ENCODE assay signal across 8 cellular contexts in the genomic region with DNA sequence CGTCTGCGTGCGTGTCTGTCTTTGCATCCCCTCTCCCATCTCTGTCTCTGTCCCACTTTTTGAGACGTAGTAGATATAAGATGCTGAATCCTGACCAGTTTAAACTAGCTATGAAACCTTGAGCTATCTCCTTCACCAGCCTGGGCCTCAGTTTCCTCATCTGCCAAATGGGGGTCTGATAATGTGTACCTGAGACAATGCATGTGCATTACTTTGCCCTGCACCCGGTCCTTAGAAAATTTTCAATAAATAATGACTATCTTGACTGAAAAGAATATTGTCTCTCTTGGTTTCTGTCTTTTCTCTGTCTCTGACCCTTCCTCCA. TPM values are rescaled to one million over a fixed set of nuclear protein-coding genes. Genes with fewer than 3 reads are reported as not detected.
DNase-seq lines count a peak whose midpoint lies in the region; ATAC-seq and TF ChIP-seq lines count a peak whose summit lies in the region.

No MANE protein-coding gene starts in this region.

- peak overlapping the region; percentile 79 for H3K4me2 ChIP-seq in IMR-90 (ENCODE audit: low read depth, low read length)

- peaks cover 9% of the 10 kb centered on the region for H3K4me1 Mint-ChIP-seq in central memory CD8-positive, alpha-beta T cell

- peak overlapping the region; percentile 84 for H2AK9ac ChIP-seq in IMR-90 (replicated peaks; ENCODE audit: low read depth, low read length, poor library complexity)

- dilution Hi-C loops in IMR-90 (cut with HindIII; ENCODE audit: low sequenced_read_pairs, unreplicated experiment), result no loop called here

- H4K91ac ChIP-seq in IMR-90 (ENCODE audit: insufficient read depth, low read depth, low read length), result 0 out of 2 replicates have a peak overlapping the region, but pooled peaks have one; percentile 5

- no peak overlapping the region for H2BK120ac ChIP-seq in IMR-90 (ENCODE audit: low read depth, low read length)

- H2BK15ac ChIP-seq in IMR-90 (ENCODE audit: low read depth, low read length), result no peak overlapping the region

- H3K9ac ChIP-seq in IMR-90 (ENCODE audit: low read depth, low read length), result peak overlapping the region; percentile 55
- H3K9ac ChIP-seq in muscle layer of colon (ENCODE audit: low read length), result peak overlapping the region; percentile 9

- H2AK5ac ChIP-seq in IMR-90 (ENCODE audit: low read depth, low read length), result no peak overlapping the region

- H3K36me3 Mint-ChIP-seq in central memory CD8-positive, alpha-beta T cell (ENCODE audit: insufficient read depth), result peaks cover 7% of the 10 kb centered on the region

- H3K4me3 ChIP-seq in IMR-90 (ENCODE audit: insufficient read depth, low read depth, low read length), result peak overlapping the region; percentile 55
- H3K4me3 ChIP-seq in muscle layer of colon (ENCODE audit: low read depth in 1 of 2, low read length in 2 of 2), result peak overlapping the region; percentile 65 to 67

- H3K9me3 ChIP-seq in IMR-90 (ENCODE audit: control insufficient read depth, insufficient read depth, low read length), result no peaks in the 10 kb centered on the region
- H3K9me3 ChIP-seq in muscle layer of colon (ENCODE audit: low read length), result no peaks in the 10 kb centered on the region

- no TSS peak for BruUV-seq in IMR-90 (replicated peaks; lab: Mats Ljungman, UMichigan)

- H3K36me3 ChIP-seq in IMR-90 (ENCODE audit: control insufficient read depth, insufficient read depth, low read length), result no peaks in the 10 kb centered on the region
- no peaks in the 10 kb centered on the region for H3K36me3 ChIP-seq in muscle layer of colon (ENCODE audit: insufficient read depth, low read length)

- no peak overlapping the region for H3K56ac ChIP-seq in IMR-90 (ENCODE audit: extremely low read depth, insufficient read depth, low read length)

- peak overlapping the region; percentile 93 for H3K27ac ChIP-seq in 22Rv1
- H3K27ac ChIP-seq in IMR-90 (ENCODE audit: insufficient read depth, low read length), result peak overlapping the region; percentile 45
- H3K27ac ChIP-seq in muscle layer of colon (ENCODE audit: low read depth, low read length), result peak overlapping the region; percentile 76

- no peak overlapping the region for H4K5ac ChIP-seq in IMR-90 (ENCODE audit: low read depth, low read length)

- TF ChIP-seq POLR2A in IMR-90 (IDR thresholded peaks at IDR 0.05; ENCODE audit: low read depth, low read length), result no peak

- intact Hi-C loops in IMR-90 (cut with micrococcal nuclease), result loop anchor here (5.0 kb wide), 1 partner anchor 128 kb away; no protein-coding TSS in a partner anchor

- CTCF ChIA-PET in IMR-90 (lab: Yijun Ruan, JAX), result no interaction called here

- peak overlapping the region; percentile 71; the same call in 1 of the 2 replicates for H3K23ac ChIP-seq in IMR-90 (ENCODE audit: low read depth, low read length)

- H3K27me3 ChIP-seq in IMR-90 (ENCODE audit: control insufficient read depth, insufficient read depth, low read length) (peaks cover 3% of the 10 kb centered on the region; the same call in 1 of the 2 replicates), muscle layer of colon (ENCODE audit: control insufficient read depth in 1 of 2, insufficient read depth in 2 of 2, low read length in 2 of 2) (no peaks in the 10 kb centered on the region)

- H3K9me3 Mint-ChIP-seq in central memory CD8-positive, alpha-beta T cell, result no peaks in the 10 kb centered on the region

- H3K4me1 ChIP-seq in IMR-90 (ENCODE audit: control insufficient read depth, insufficient read depth, low read length) (no peaks in the 10 kb centered on the region), muscle layer of colon (ENCODE audit: insufficient read depth, low read length) (peaks cover 7% of the 10 kb centered on the region)

- H2BK5ac ChIP-seq in IMR-90 (ENCODE audit: low read depth, low read length, poor library complexity, severe bottlenecking), result peak overlapping the region; percentile 47

- no peak for TF ChIP-seq RAD21 in IMR-90 (IDR thresholded peaks at IDR 0.05; ENCODE audit: low read length)

- no peaks in the 10 kb centered on the region for H3K9me1 ChIP-seq in IMR-90 (ENCODE audit: insufficient read depth, low read length)

- H3K27ac Mint-ChIP-seq in central memory CD8-positive, alpha-beta T cell (ENCODE audit: low read depth), result peak overlapping the region; percentile 86

- POLR2A ChIA-PET in IMR-90 (lab: Charles Lee; ENCODE audit: unreplicated experiment), result no interaction called here

- in situ Hi-C loops in IMR-90 (cut with MboI; ENCODE audit: low sequenced_read_pairs), result no loop called here

- peak overlapping the region; percentile 25 for H3K4ac ChIP-seq in IMR-90 (ENCODE audit: low read depth, low read length)

- H3K27me3 Mint-ChIP-seq in central memory CD8-positive, alpha-beta T cell, result no peaks in the 10 kb centered on the region

- TF ChIP-seq CTCF in 22Rv1 (IDR thresholded peaks at IDR 0.05), result no peak
- TF ChIP-seq CTCF in IMR-90 (conservative IDR thresholded peaks at IDR 0.05; ENCODE audit: low read depth, low read length), result no peak

- H2BK20ac ChIP-seq in IMR-90 (ENCODE audit: low read depth, low read length), result no peak overlapping the region

- peaks cover 5 to 14% of the 10 kb centered on the region in 2 experiments; a peak in 3 of 4 replicates for H3K79me1 ChIP-seq in IMR-90 (ENCODE audit: low read depth in 1 of 2, low read length in 2 of 2)

- no peaks in the 10 kb centered on the region for H4K20me1 ChIP-seq in IMR-90 (ENCODE audit: insufficient read depth, low read length)

- H3K4me3 Mint-ChIP-seq in central memory CD8-positive, alpha-beta T cell, result peak overlapping the region; percentile 82

- peak overlapping the region in 1 of 2 experiments; percentile 75; a peak in 2 of 4 replicates for H4K8ac ChIP-seq in IMR-90 (ENCODE audit: low read depth in 2 of 2, low read length in 2 of 2)

- no CpG with 5 or more reads among the region's 5 CpGs for WGBS in IMR-90 (ENCODE audit: extremely low coverage in 2 of 2, insufficient read length in 1 of 2), 2 experiments

- peak overlapping the region; percentile 93 for H2AFZ ChIP-seq in IMR-90 (replicated peaks; ENCODE audit: low read length, poor library complexity)

- 0 out of 2 replicates have a peak overlapping the region, but pooled peaks have one; percentile 10 for H3K14ac ChIP-seq in IMR-90 (replicated peaks; ENCODE audit: low read depth, low read length)

- no peak for ATAC-seq in IMR-90 (ENCODE audit: low read depth)
- no peak for ATAC-seq in central memory CD8-positive, alpha-beta T cell (replicated peaks; ENCODE audit: extremely low read depth, poor library complexity, severe bottlenecking)
- no peak for ATAC-seq in GM19328 (IDR thresholded peaks at IDR 0.05; ENCODE audit: unreplicated experiment)

- DNase-seq in IMR-90 (no peak), NCI-H82 treated with DMSO at 0.1 percent for 48 hours (lab: John Stamatoyannopoulos, UW; ENCODE audit: unreplicated experiment) (no peak), COLO668 (lab: John Stamatoyannopoulos, UW; ENCODE audit: unreplicated experiment) (no peak), germinal center (ENCODE audit: low spot score) (no peak)
- DNase-seq in central memory CD8-positive, alpha-beta T cell (ENCODE audit: low spot score in 2 of 2), result no peak

- H3K18ac ChIP-seq in IMR-90 (ENCODE audit: low read depth, low read length), result no peak overlapping the region

TF ChIP-seq in IMR-90, 13 proteins besides CTCF, POLR2A, EP300 and RAD21:
- TF ChIP-seq SMC3 (IDR thresholded peaks at IDR 0.05; ENCODE audit: low read depth, low read length), result no peak
- no peak for TF ChIP-seq MAFK (IDR thresholded peaks at IDR 0.05; ENCODE audit: low read depth, low read length)
- TF ChIP-seq, protein P1, sequence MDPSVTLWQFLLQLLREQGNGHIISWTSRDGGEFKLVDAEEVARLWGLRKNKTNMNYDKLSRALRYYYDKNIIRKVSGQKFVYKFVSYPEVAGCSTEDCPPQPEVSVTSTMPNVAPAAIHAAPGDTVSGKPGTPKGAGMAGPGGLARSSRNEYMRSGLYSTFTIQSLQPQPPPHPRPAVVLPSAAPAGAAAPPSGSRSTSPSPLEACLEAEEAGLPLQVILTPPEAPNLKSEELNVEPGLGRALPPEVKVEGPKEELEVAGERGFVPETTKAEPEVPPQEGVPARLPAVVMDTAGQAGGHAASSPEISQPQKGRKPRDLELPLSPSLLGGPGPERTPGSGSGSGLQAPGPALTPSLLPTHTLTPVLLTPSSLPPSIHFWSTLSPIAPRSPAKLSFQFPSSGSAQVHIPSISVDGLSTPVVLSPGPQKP (IDR thresholded peaks at IDR 0.05; ENCODE audit: borderline replicate concordance, low read depth, low read length), result no peak
- TF ChIP-seq, protein P2, sequence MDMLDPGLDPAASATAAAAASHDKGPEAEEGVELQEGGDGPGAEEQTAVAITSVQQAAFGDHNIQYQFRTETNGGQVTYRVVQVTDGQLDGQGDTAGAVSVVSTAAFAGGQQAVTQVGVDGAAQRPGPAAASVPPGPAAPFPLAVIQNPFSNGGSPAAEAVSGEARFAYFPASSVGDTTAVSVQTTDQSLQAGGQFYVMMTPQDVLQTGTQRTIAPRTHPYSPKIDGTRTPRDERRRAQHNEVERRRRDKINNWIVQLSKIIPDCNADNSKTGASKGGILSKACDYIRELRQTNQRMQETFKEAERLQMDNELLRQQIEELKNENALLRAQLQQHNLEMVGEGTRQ (IDR thresholded peaks at IDR 0.05; ENCODE audit: low read depth, low read length), result no peak
- TF ChIP-seq CEBPB (IDR thresholded peaks at IDR 0.05; ENCODE audit: low read depth, low read length), result no peak

RNA-seq across cellular contexts. Expression of a gene that starts 0.6 kb away (rescaled TPM):
- 3.6 and 6.3 TPM in 2 replicates for total RNA-seq in IMR-90 (2012; rRNA removed)
- polyA plus RNA-seq in IMR-90 (2012; rRNA removed), result 1.3 and 1.6 TPM in 2 replicates
- 0.19 and 0.51 TPM in 2 replicates for polyA plus RNA-seq in IMR-90 (2012; cell fraction: cytosol; rRNA removed)
- 2.3 and 8.6 TPM in 2 replicates for polyA plus RNA-seq in IMR-90 (2012; cell fraction: nucleus; rRNA removed; ENCODE audit: low replicate concordance)

RNA-seq across cellular contexts. Expression of a gene that starts 12.4 kb away (rescaled TPM):
- total RNA-seq in IMR-90 (2012; rRNA removed), result 19.2 and 20.6 TPM in 2 replicates
- polyA plus RNA-seq in IMR-90 (2012; rRNA removed), result 42.6 and 49.7 TPM in 2 replicates
- 9.7 and 11.3 TPM in 2 replicates for polyA plus RNA-seq in IMR-90 (2012; cell fraction: cytosol; rRNA removed)
- polyA plus RNA-seq in IMR-90 (2012; cell fraction: nucleus; rRNA removed; ENCODE audit: low replicate concordance), result 201 and 584 TPM in 2 replicates

RNA-seq across cellular contexts. Expression of a gene that starts 46.0 kb away (rescaled TPM):
- total RNA-seq in IMR-90 (2012; rRNA removed), result 0.90 and 1.1 TPM in 2 replicates
- 5.2 and 6.1 TPM in 2 replicates for polyA plus RNA-seq in IMR-90 (2012; rRNA removed)
- 1.8 and 2.6 TPM in 2 replicates for polyA plus RNA-seq in IMR-90 (2012; cell fraction: cytosol; rRNA removed)
- polyA plus RNA-seq in IMR-90 (2012; cell fraction: nucleus; rRNA removed; ENCODE audit: low replicate concordance), result 46.8 and 69.5 TPM in 2 replicates
